9 cellular contexts compared by ENCODE assay signal in genomic region chr11:69636512-69636866, GRCh38. TPM values are rescaled to one million over a fixed set of nuclear protein-coding genes. Genes with fewer than 3 reads are reported as not detected.
A peak's percentile ranks its signal among the peaks of the same experiment; 100 is the strongest.
DNase-seq lines count a peak whose midpoint lies in the region; ATAC-seq and TF ChIP-seq lines count a peak whose summit lies in the region.
"Had no signal": no experiment of that assay in that cellular context is flagged by ENCODE, and none has a peak within 500 bp of the region (broad histone marks: within the 10 kb centered on the region; RNA-seq: fewer than 3 reads in every experiment).

No MANE protein-coding gene starts in this region.

- TF ChIP-seq CTCF in coronary artery (IDR thresholded peaks at IDR 0.05): no peak

- no peak for TF ChIP-seq POLR2A in GM18505 (IDR thresholded peaks at IDR 0.05; ENCODE audit: borderline replicate concordance, extremely low read depth, insufficient read depth, insufficient read length)

- no peak overlapping the region for H3K4me3 Mint-ChIP-seq in activated CD8-positive, alpha-beta memory T cell treated with anti-CD3 and anti-CD28 coated beads, Interleukin-2, amount 10 ng/mL, durations not matched to agents 7 days and 5 days
- H3K4me3 Mint-ChIP-seq in activated naive CD8-positive, alpha-beta T cell treated with anti-CD3 and anti-CD28 coated beads for 36 hours: no peak overlapping the region
- H3K4me3 Mint-ChIP-seq: stimulated activated naive CD8-positive, alpha-beta T cell treated with anti-CD3 and anti-CD28 coated beads, Interleukin-15, Interleukin-2, amounts not matched to agents 100 ng/mL and 50 ng/mL, for 24 hours had no signal

- no peak for DNase-seq in activated CD8-positive, alpha-beta memory T cell treated with anti-CD3 and anti-CD28 coated beads, Interleukin-2, amount 10 ng/mL, durations not matched to agents 7 days and 5 days
- DNase-seq in activated CD8-positive, alpha-beta memory T cell treated with anti-CD3 and anti-CD28 coated beads for 24 hours: no peak
- peak; percentile 85 for DNase-seq in coronary artery (ENCODE audit: low spot score)
- peak; percentile 86 for DNase-seq in kidney tubule cell (ENCODE audit: low spot score)
- peak; percentile 73 for DNase-seq in stromal cell of bone marrow (ENCODE audit: low read depth)
- DNase-seq in activated naive CD8-positive, alpha-beta T cell treated with anti-CD3 and anti-CD28 coated beads for 36 hours: no peak
- DNase-seq in stimulated activated naive CD4-positive, alpha-beta T cell (lab: John Stamatoyannopoulos, UW): no peak

- no peaks in the 10 kb centered on the region for H3K9me3 Mint-ChIP-seq in activated CD8-positive, alpha-beta memory T cell treated with anti-CD3 and anti-CD28 coated beads, Interleukin-2, amount 10 ng/mL, durations not matched to agents 7 days and 5 days (ENCODE audit: low read depth)
- no peaks in the 10 kb centered on the region for H3K9me3 Mint-ChIP-seq in activated naive CD8-positive, alpha-beta T cell treated with anti-CD3 and anti-CD28 coated beads for 36 hours
- H3K9me3 Mint-ChIP-seq: stimulated activated naive CD8-positive, alpha-beta T cell treated with anti-CD3 and anti-CD28 coated beads, Interleukin-15, Interleukin-2, amounts not matched to agents 100 ng/mL and 50 ng/mL, for 24 hours had no signal

- peaks cover 74% of the 10 kb centered on the region for H3K27me3 Mint-ChIP-seq in activated CD8-positive, alpha-beta memory T cell treated with anti-CD3 and anti-CD28 coated beads, Interleukin-2, amount 10 ng/mL, durations not matched to agents 7 days and 5 days
- peaks cover 76% of the 10 kb centered on the region for H3K27me3 Mint-ChIP-seq in activated naive CD8-positive, alpha-beta T cell treated with anti-CD3 and anti-CD28 coated beads for 36 hours

- no peaks in the 10 kb centered on the region for H3K36me3 Mint-ChIP-seq in activated CD8-positive, alpha-beta memory T cell treated with anti-CD3 and anti-CD28 coated beads, Interleukin-2, amount 10 ng/mL, durations not matched to agents 7 days and 5 days
- no peaks in the 10 kb centered on the region for H3K36me3 Mint-ChIP-seq in activated naive CD8-positive, alpha-beta T cell treated with anti-CD3 and anti-CD28 coated beads for 36 hours

- peak overlapping the region; percentile 83 for H3K4me3 ChIP-seq in coronary artery

- peak overlapping the region; percentile 56 for H3K27ac Mint-ChIP-seq in activated CD8-positive, alpha-beta memory T cell treated with anti-CD3 and anti-CD28 coated beads, Interleukin-2, amount 10 ng/mL, durations not matched to agents 7 days and 5 days
- no peak overlapping the region for H3K27ac Mint-ChIP-seq in activated naive CD8-positive, alpha-beta T cell treated with anti-CD3 and anti-CD28 coated beads for 36 hours
- H3K27ac Mint-ChIP-seq: stimulated activated naive CD8-positive, alpha-beta T cell treated with anti-CD3 and anti-CD28 coated beads, Interleukin-15, Interleukin-2, amounts not matched to agents 100 ng/mL and 50 ng/mL, for 24 hours had no signal

- no peak for ATAC-seq in activated CD8-positive, alpha-beta memory T cell treated with anti-CD3 and anti-CD28 coated beads, Interleukin-2, amount 10 ng/mL, durations not matched to agents 7 days and 5 days
- ATAC-seq in GM18505 (IDR thresholded peaks at IDR 0.05; ENCODE audit: unreplicated experiment): no peak

- peaks cover 6% of the 10 kb centered on the region for H3K4me1 Mint-ChIP-seq in activated CD8-positive, alpha-beta memory T cell treated with anti-CD3 and anti-CD28 coated beads, Interleukin-2, amount 10 ng/mL, durations not matched to agents 7 days and 5 days
- H3K4me1 Mint-ChIP-seq in activated naive CD8-positive, alpha-beta T cell treated with anti-CD3 and anti-CD28 coated beads for 36 hours: peaks cover 11% of the 10 kb centered on the region

- CTCF ChIA-PET in activated CD8-positive, alpha-beta memory T cell treated with anti-CD3 and anti-CD28 coated beads, Interleukin-2, amount 10 ng/mL, durations not matched to agents 7 days and 5 days (lab: Charles Lee): no interaction called here

- peak overlapping the region; percentile 47 to 86 for H3K27ac ChIP-seq in coronary artery

RNA-seq across cellular contexts. Expression of gene CCND1, which starts 4.5 kb away (rescaled TPM):
- total RNA-seq in activated CD8-positive, alpha-beta memory T cell treated with anti-CD3 and anti-CD28 coated beads, Interleukin-2, amount 10 ng/mL, durations not matched to agents 7 days and 5 days: 1 to 10 TPM in 1 of 2 experiments, not detected in 1; 1.7 TPM
- total RNA-seq in activated naive CD8-positive, alpha-beta T cell treated with anti-CD3 and anti-CD28 coated beads for 36 hours: 1 to 10 TPM; 2.4 to 3.2 TPM

RNA-seq across cellular contexts. Expression of gene LTO1, which starts 38.7 kb away (rescaled TPM):
- total RNA-seq in activated CD8-positive, alpha-beta memory T cell treated with anti-CD3 and anti-CD28 coated beads, Interleukin-2, amount 10 ng/mL, durations not matched to agents 7 days and 5 days: 10 to 100 TPM; 24.0 to 26.3 TPM
- 10 to 100 TPM; 18.7 to 21.8 TPM for total RNA-seq in activated naive CD8-positive, alpha-beta T cell treated with anti-CD3 and anti-CD28 coated beads for 36 hours

Comparison
In these comparisons a context has a peak if more than half of its experiments do, and no peak if none do; other contexts are left out.
1. DNase-seq: peak in coronary artery (single experiment), kidney tubule cell (single experiment) and stromal cell of bone marrow (single experiment); none in activated CD8-positive, alpha-beta memory T cell treated with anti-CD3 and anti-CD28 coated beads, Interleukin-2, amount 10 ng/mL, durations not matched to agents 7 days and 5 days (single experiment), activated CD8-positive, alpha-beta memory T cell treated with anti-CD3 and anti-CD28 coated beads for 24 hours (single experiment), activated naive CD8-positive, alpha-beta T cell treated with anti-CD3 and anti-CD28 coated beads for 36 hours (single experiment) and stimulated activated naive CD4-positive, alpha-beta T cell (0 of 6).